20 cellular contexts compared by ENCODE assay signal in genomic region chr1:158716335-158716734, GRCh38. TPM values are rescaled to one million over a fixed set of nuclear protein-coding genes. Genes with fewer than 3 reads are reported as not detected.
DNase-seq lines count a peak whose midpoint lies in the region; ATAC-seq, FAIRE-seq and TF ChIP-seq lines count a peak whose summit lies in the region.
"Had no signal": no experiment of that assay in that cellular context is flagged by ENCODE, and none has a peak within 500 bp of the region (broad histone marks: within the 10 kb centered on the region; RNA-seq: fewer than 3 reads in every experiment).

No MANE protein-coding gene starts in this region.

- H3K9me3 ChIP-seq in K562 (replicated peaks; ENCODE audit: control insufficient read depth, insufficient read depth, low read depth, low read length): no peaks in the 10 kb centered on the region
- no peaks in the 10 kb centered on the region for H3K9me3 ChIP-seq in stomach
- H3K9me3 ChIP-seq: right lobe of liver had no signal

- H3K9me1 ChIP-seq in K562 (ENCODE audit: control insufficient read depth, insufficient read depth, low read length): no peaks in the 10 kb centered on the region

- POLR2A ChIA-PET in K562 (lab: Yijun Ruan, JAX): no interaction called here

- no peaks in the 10 kb centered on the region for H3K27me3 ChIP-seq in K562 (ENCODE audit: control insufficient read depth in 2 of 2, insufficient read depth in 2 of 2, low read length in 2 of 2)
- no peaks in the 10 kb centered on the region for H3K27me3 ChIP-seq in stomach
- H3K27me3 ChIP-seq: right lobe of liver had no signal

- no peaks in the 10 kb centered on the region for H4K20me1 ChIP-seq in K562 (replicated peaks; ENCODE audit: control insufficient read depth, insufficient read depth, low read length)

- TF ChIP-seq POLR2A in K562 (conservative IDR thresholded peaks at IDR 0.05) (no peak), stomach (IDR thresholded peaks at IDR 0.05) (no peak)

- no peak overlapping the region for H3K27ac ChIP-seq in K562 (ENCODE audit: extremely low read depth, low read depth, low read length)
- H3K27ac ChIP-seq in stomach: no peak overlapping the region
- H3K27ac ChIP-seq: cardiac muscle cell, right lobe of liver had no signal

- no peak overlapping the region for H3K4me2 ChIP-seq in K562 (ENCODE audit: insufficient read depth, low read length)

- no peak for TF ChIP-seq RAD21 in K562 (CRISPR knock-in tag; conservative IDR thresholded peaks at IDR 0.05 in 1 of 2, IDR thresholded peaks at IDR 0.05 in 1 of 2)

- DNase-seq in COLO829 (ENCODE audit: low spot score): peak; percentile 42
- DNase-seq in K562 (ENCODE audit: extremely low read depth in 1 of 4, low spot score in 3 of 4): no peak
- DNase-seq in dermis blood vessel endothelial cell: no peak
- DNase-seq in stomach: no peak
- DNase-seq: activated CD8-positive, alpha-beta memory T cell treated with anti-CD3 and anti-CD28 coated beads, Interleukin-2, amount 50 U/mL, for 4 hours; COR-L47; left ventricle myocardium superior; NCI-H526; right lobe of liver; SIG-M5; stimulated activated CD4-positive, alpha-beta T cell treated with anti-CD3 and anti-CD28 coated beads, Interleukin-2, amount 100 ng/mL, for 24 hours had no signal

- H3K36me3 ChIP-seq in K562 (ENCODE audit: control insufficient read depth, insufficient read depth, low read length) (no peaks in the 10 kb centered on the region), stomach (no peaks in the 10 kb centered on the region)
- H3K36me3 ChIP-seq: cardiac muscle cell, right lobe of liver had no signal

- intact Hi-C loops in K562 (cut with micrococcal nuclease) (no loop called here), stomach (cut with DNase I; ENCODE audit: low total_unique reads) (no loop called here)

- H3K4me1 ChIP-seq in K562 (replicated peaks in 1 of 2; ENCODE audit: control insufficient read depth in 2 of 2, insufficient read depth in 2 of 2, low read length in 2 of 2) (no peaks in the 10 kb centered on the region), stomach (no peaks in the 10 kb centered on the region)
- H3K4me1 ChIP-seq: right lobe of liver had no signal

- FAIRE-seq in K562 (lab: Jason Lieb, UNC): no peak
- FAIRE-seq: GM12891 had no signal

- no peak overlapping the region for H2AFZ ChIP-seq in K562 (ENCODE audit: low read depth, low read length)

- no peak overlapping the region for H3K9ac ChIP-seq in K562 (ENCODE audit: insufficient read depth in 1 of 2, low read depth in 2 of 2, low read length in 2 of 2)

- CTCF ChIA-PET in K562 (lab: Yijun Ruan, JAX; ENCODE audit: low intra/inter-chr PET ratio): no interaction called here

- H3K4me3 ChIP-seq in K562: no peak overlapping the region
- no peak overlapping the region for H3K4me3 ChIP-seq in stomach
- H3K4me3 ChIP-seq: cardiac muscle cell, right lobe of liver had no signal

- BruUV-seq in K562 (replicated peaks; lab: Mats Ljungman, UMichigan): no TSS peak

- WGBS in K562 (ENCODE audit: insufficient coverage, low coverage, missing lambda C conversion rate): 56% methylated on average over 1 of the region's 1 CpG
- 70 to 87% (median 76%) methylated on average over 1 of the region's 1 CpG for WGBS in stomach, 5 donors

- H3K79me2 ChIP-seq in K562 (ENCODE audit: control insufficient read depth, insufficient read depth, low read length): no peaks in the 10 kb centered on the region

- no peak for TF ChIP-seq EP300 in K562 (IDR thresholded peaks at IDR 0.05; ENCODE audit: low read length)
- TF ChIP-seq EP300 in stomach (IDR thresholded peaks at IDR 0.05): no peak

- in situ Hi-C loops in K562 (cut with MboI): no loop called here

- TF ChIP-seq CTCF in K562 (IDR thresholded peaks at IDR 0.05 in 2 of 3, conservative IDR thresholded peaks at IDR 0.05 in 1 of 3; ENCODE audit: insufficient read depth in 2 of 3, low read depth in 1 of 3, low read length in 3 of 3) (no peak), stomach (IDR thresholded peaks at IDR 0.05) (no peak)

- ATAC-seq in GM18498 (IDR thresholded peaks at IDR 0.05; ENCODE audit: unreplicated experiment) (peak; percentile 54), HG02870 (IDR thresholded peaks at IDR 0.05; ENCODE audit: unreplicated experiment) (peak; percentile 51), K562 (no peak), HG03045 (IDR thresholded peaks at IDR 0.05; ENCODE audit: unreplicated experiment) (no peak)
- ATAC-seq: esophagus mucosa, left ventricle myocardium superior, right lobe of liver, WTC11 had no signal

RNA-seq across cellular contexts. Expression of gene OR6K3, which starts 4.2 kb away (rescaled TPM):
- not detected in 2 replicates for total RNA-seq in K562 (2011; cell fraction: chromatin; rRNA removed; ENCODE audit: low replicate concordance)
- not detected in 2 replicates for total RNA-seq in K562 (2011; cell fraction: nucleolus; rRNA removed)
- not detected in 2 replicates for total RNA-seq in K562 (2011; cell fraction: nucleoplasm; rRNA removed)
- total RNA-seq in K562 (2014; rRNA removed) (not detected in 2 replicates), K562 (2014; rRNA removed; fragmentation: Illumina TruSeq; extraction: Trizol) (not detected in 2 replicates), K562 (2015; rRNA removed; fragmentation: Illumina TruSeq; extraction: Trizol) (not detected in 2 replicates), K562 (2021) (not detected in 2 replicates), dermis blood vessel endothelial cell (not detected in 2 replicates), stomach (not detected)
- polyA plus RNA-seq in K562 (2011; rRNA removed) (not detected in 2 replicates), K562 (2014; fragmentation: Illumina TruSeq; extraction: Trizol) (not detected in 2 replicates), K562 (2014; fragmentation: Nextera tagmentation; extraction: Ambion mirVana) (not detected), K562 (2014; rRNA removed) (0.20 TPM in 1 of 2 replicates, not detected in the other), stomach (not detected)
- not detected in 2 replicates for polyA plus RNA-seq in K562 (2011; cell fraction: cytosol; rRNA removed)
- not detected in 2 replicates for polyA plus RNA-seq in K562 (2011; cell fraction: nucleus; rRNA removed)
- 0.08 TPM in 1 of 2 replicates, not detected in the other for polyA plus RNA-seq in K562 (2012)
- not detected in 2 replicates for polyA minus RNA-seq in K562 (2011; rRNA and poly(A)+ RNA removed)
- polyA minus RNA-seq in K562 (2011; cell fraction: cytosol; rRNA and poly(A)+ RNA removed): not detected in 2 replicates
- polyA minus RNA-seq in K562 (2011; cell fraction: nucleus; rRNA and poly(A)+ RNA removed): not detected in 2 replicates
- total RNA-seq: cardiac muscle cell, esophagus mucosa, left ventricle myocardium superior, OCI-LY7, omental fat pad, right lobe of liver, WTC11 had no signal
- polyA plus RNA-seq: cardiac muscle cell had no signal

RNA-seq across cellular contexts. Expression of gene OR6K2, which starts 15.9 kb away (rescaled TPM):
- total RNA-seq in K562 (2011; cell fraction: chromatin; rRNA removed; ENCODE audit: low replicate concordance): not detected in 2 replicates
- not detected in 2 replicates for total RNA-seq in K562 (2011; cell fraction: nucleolus; rRNA removed)
- total RNA-seq in K562 (2011; cell fraction: nucleoplasm; rRNA removed): not detected in 2 replicates
- total RNA-seq in K562 (2014; rRNA removed): not detected in 2 replicates
- not detected in 2 replicates for total RNA-seq in K562 (2014; rRNA removed; fragmentation: Illumina TruSeq; extraction: Trizol)
- not detected in 2 replicates for total RNA-seq in K562 (2015; rRNA removed; fragmentation: Illumina TruSeq; extraction: Trizol)
- total RNA-seq in K562 (2021): not detected in 2 replicates
- not detected in 2 replicates for polyA plus RNA-seq in K562 (2011; rRNA removed)
- not detected in 2 replicates for polyA plus RNA-seq in K562 (2011; cell fraction: cytosol; rRNA removed)
- polyA plus RNA-seq in K562 (2011; cell fraction: nucleus; rRNA removed): not detected in 2 replicates
- polyA plus RNA-seq in K562 (2012): not detected in 2 replicates
- polyA plus RNA-seq in K562 (2014; fragmentation: Illumina TruSeq; extraction: Trizol): not detected in 2 replicates
- not detected for polyA plus RNA-seq in K562 (2014; fragmentation: Nextera tagmentation; extraction: Ambion mirVana)
- polyA plus RNA-seq in K562 (2014; rRNA removed): not detected in 2 replicates
- polyA minus RNA-seq in K562 (2011; rRNA and poly(A)+ RNA removed): not detected in 2 replicates
- polyA minus RNA-seq in K562 (2011; cell fraction: cytosol; rRNA and poly(A)+ RNA removed): not detected in 2 replicates
- polyA minus RNA-seq in K562 (2011; cell fraction: nucleus; rRNA and poly(A)+ RNA removed): not detected in 2 replicates
- total RNA-seq in dermis blood vessel endothelial cell: not detected in 2 replicates
- total RNA-seq in stomach: not detected
- polyA plus RNA-seq in stomach: not detected
- total RNA-seq: cardiac muscle cell, esophagus mucosa, left ventricle myocardium superior, OCI-LY7, omental fat pad, right lobe of liver, WTC11 had no signal
- polyA plus RNA-seq: cardiac muscle cell had no signal

RNA-seq across cellular contexts. Expression of gene SPTA1, which starts 29.8 kb away (rescaled TPM):
- total RNA-seq in K562 (2011; cell fraction: chromatin; rRNA removed; ENCODE audit: low replicate concordance): 160 and 549 TPM in 2 replicates
- total RNA-seq in K562 (2011; cell fraction: nucleolus; rRNA removed): 66.4 and 131 TPM in 2 replicates
- 176 and 213 TPM in 2 replicates for total RNA-seq in K562 (2011; cell fraction: nucleoplasm; rRNA removed)
- total RNA-seq in K562 (2014; rRNA removed) (36.5 and 39.3 TPM in 2 replicates), K562 (2014; rRNA removed; fragmentation: Illumina TruSeq; extraction: Trizol) (62.1 and 65.2 TPM in 2 replicates), K562 (2015; rRNA removed; fragmentation: Illumina TruSeq; extraction: Trizol) (45.5 and 48.5 TPM in 2 replicates), K562 (2021) (44.3 and 45.9 TPM in 2 replicates), dermis blood vessel endothelial cell (2.0 and 3.1 TPM in 2 replicates), stomach (1 to 10 TPM in 1 of 5 donors, not detected in 4; 3.3 TPM)
- polyA plus RNA-seq in K562 (2011; rRNA removed) (48.4 and 53.2 TPM in 2 replicates), K562 (2014; fragmentation: Illumina TruSeq; extraction: Trizol) (36.2 and 44.8 TPM in 2 replicates), K562 (2014; fragmentation: Nextera tagmentation; extraction: Ambion mirVana) (10 to 100 TPM; 11.0 to 21.6 TPM), K562 (2014; rRNA removed) (47.5 and 50.7 TPM in 2 replicates), stomach (not detected)
- 11.9 and 13.9 TPM in 2 replicates for polyA plus RNA-seq in K562 (2011; cell fraction: cytosol; rRNA removed)
- 191 and 210 TPM in 2 replicates for polyA plus RNA-seq in K562 (2011; cell fraction: nucleus; rRNA removed)
- polyA plus RNA-seq in K562 (2012): 16.7 and 26.8 TPM in 2 replicates
- 90.8 and 93.4 TPM in 2 replicates for polyA minus RNA-seq in K562 (2011; rRNA and poly(A)+ RNA removed)
- polyA minus RNA-seq in K562 (2011; cell fraction: cytosol; rRNA and poly(A)+ RNA removed): 22.0 and 28.1 TPM in 2 replicates
- 109 and 172 TPM in 2 replicates for polyA minus RNA-seq in K562 (2011; cell fraction: nucleus; rRNA and poly(A)+ RNA removed)
- total RNA-seq: esophagus mucosa, left ventricle myocardium superior had no signal

RNA-seq across cellular contexts. Expression of gene OR6K6, which starts 38.2 kb away (rescaled TPM):
- total RNA-seq in K562 (2011; cell fraction: chromatin; rRNA removed; ENCODE audit: low replicate concordance): not detected in 2 replicates
- not detected in 2 replicates for total RNA-seq in K562 (2011; cell fraction: nucleolus; rRNA removed)
- not detected in 2 replicates for total RNA-seq in K562 (2011; cell fraction: nucleoplasm; rRNA removed)
- total RNA-seq in K562 (2014; rRNA removed) (not detected in 2 replicates), K562 (2014; rRNA removed; fragmentation: Illumina TruSeq; extraction: Trizol) (not detected in 2 replicates), K562 (2015; rRNA removed; fragmentation: Illumina TruSeq; extraction: Trizol) (not detected in 2 replicates), K562 (2021) (not detected in 2 replicates), dermis blood vessel endothelial cell (not detected in 2 replicates), stomach (not detected)
- polyA plus RNA-seq in K562 (2011; rRNA removed) (not detected in 2 replicates), K562 (2014; fragmentation: Illumina TruSeq; extraction: Trizol) (not detected in 2 replicates), K562 (2014; fragmentation: Nextera tagmentation; extraction: Ambion mirVana) (not detected), K562 (2014; rRNA removed) (not detected in 2 replicates), stomach (not detected)
- not detected in 2 replicates for polyA plus RNA-seq in K562 (2011; cell fraction: cytosol; rRNA removed)
- polyA plus RNA-seq in K562 (2011; cell fraction: nucleus; rRNA removed): 0.11 TPM in 1 of 2 replicates, not detected in the other
- polyA plus RNA-seq in K562 (2012): not detected in 2 replicates
- not detected in 2 replicates for polyA minus RNA-seq in K562 (2011; rRNA and poly(A)+ RNA removed)
- polyA minus RNA-seq in K562 (2011; cell fraction: cytosol; rRNA and poly(A)+ RNA removed): not detected in 2 replicates
- polyA minus RNA-seq in K562 (2011; cell fraction: nucleus; rRNA and poly(A)+ RNA removed): not detected in 2 replicates
- total RNA-seq: cardiac muscle cell, esophagus mucosa, left ventricle myocardium superior, OCI-LY7, omental fat pad, right lobe of liver, WTC11 had no signal
- polyA plus RNA-seq: cardiac muscle cell had no signal

RNA-seq across cellular contexts. Expression of gene OR6N1, which starts 55.7 kb away (rescaled TPM):
- total RNA-seq in K562 (2011; cell fraction: chromatin; rRNA removed; ENCODE audit: low replicate concordance): 0.14 TPM in 1 of 2 replicates, not detected in the other
- not detected in 2 replicates for total RNA-seq in K562 (2011; cell fraction: nucleolus; rRNA removed)
- not detected in 2 replicates for total RNA-seq in K562 (2011; cell fraction: nucleoplasm; rRNA removed)
- total RNA-seq in K562 (2014; rRNA removed) (not detected in 2 replicates), K562 (2014; rRNA removed; fragmentation: Illumina TruSeq; extraction: Trizol) (not detected in 2 replicates), K562 (2015; rRNA removed; fragmentation: Illumina TruSeq; extraction: Trizol) (not detected in 2 replicates), K562 (2021) (not detected in 2 replicates), dermis blood vessel endothelial cell (not detected in 2 replicates), stomach (not detected)
- polyA plus RNA-seq in K562 (2011; rRNA removed) (0.07 TPM in 1 of 2 replicates, not detected in the other), K562 (2014; fragmentation: Illumina TruSeq; extraction: Trizol) (not detected in 2 replicates), K562 (2014; fragmentation: Nextera tagmentation; extraction: Ambion mirVana) (under 1 TPM in 1 of 2 experiments, not detected in 1; 0.01 TPM), K562 (2014; rRNA removed) (not detected in 2 replicates), stomach (not detected)
- not detected in 2 replicates for polyA plus RNA-seq in K562 (2011; cell fraction: cytosol; rRNA removed)
- 0.17 TPM in 1 of 2 replicates, not detected in the other for polyA plus RNA-seq in K562 (2011; cell fraction: nucleus; rRNA removed)
- polyA plus RNA-seq in K562 (2012): 0.03 TPM in 1 of 2 replicates, not detected in the other
- polyA minus RNA-seq in K562 (2011; rRNA and poly(A)+ RNA removed): not detected in 2 replicates
- polyA minus RNA-seq in K562 (2011; cell fraction: cytosol; rRNA and poly(A)+ RNA removed): not detected in 2 replicates
- not detected in 2 replicates for polyA minus RNA-seq in K562 (2011; cell fraction: nucleus; rRNA and poly(A)+ RNA removed)
- total RNA-seq: cardiac muscle cell, esophagus mucosa, left ventricle myocardium superior, OCI-LY7, omental fat pad, right lobe of liver, WTC11 had no signal
- polyA plus RNA-seq: cardiac muscle cell had no signal

Comparison
In these comparisons a context has a peak if more than half of its experiments do, and no peak if none do; other contexts are left out.
1. ATAC-seq: peak in GM18498 (single experiment) and HG02870 (single experiment); none in K562 (single experiment) and HG03045 (single experiment).